In the genomic region with DNA sequence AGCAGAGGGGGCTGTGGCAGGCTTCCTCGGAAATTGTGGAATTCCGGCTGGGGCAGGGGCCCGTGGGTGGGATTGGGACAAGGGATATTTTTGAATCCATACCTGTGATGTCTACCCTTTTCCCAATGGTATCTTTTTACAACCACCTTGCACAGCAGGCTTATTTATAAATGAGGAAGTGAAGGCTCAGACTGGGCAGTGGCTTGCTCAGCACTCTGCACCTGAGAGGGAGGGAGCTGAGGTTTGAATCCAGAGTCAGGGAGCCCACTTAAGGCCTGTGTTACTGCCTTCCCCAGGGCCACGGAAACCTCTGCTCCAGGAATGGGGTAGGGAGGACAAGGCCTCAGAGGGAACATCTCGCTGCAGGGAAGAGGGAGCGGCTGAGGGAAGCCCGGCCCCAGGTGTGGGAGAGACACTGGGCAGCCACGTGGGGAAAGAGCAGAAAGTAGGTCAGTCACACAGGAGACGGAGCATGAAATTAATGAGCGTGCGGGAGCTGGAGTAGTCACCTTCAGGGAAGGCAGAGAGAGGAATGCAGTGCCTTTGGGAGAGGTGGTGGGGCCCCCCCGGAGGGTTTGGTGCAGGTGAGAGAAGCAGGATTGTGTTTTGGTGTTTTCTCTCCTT, we compare ENCODE assay signal across 15 cellular contexts. TPM values are rescaled to one million over a fixed set of nuclear protein-coding genes. Genes with fewer than 3 reads are reported as not detected.
A peak's percentile ranks its signal among the peaks of the same experiment; 100 is the strongest.
DNase-seq lines count a peak whose midpoint lies in the region; ATAC-seq and TF ChIP-seq lines count a peak whose summit lies in the region.
"Had no signal": no experiment of that assay in that cellular context is flagged by ENCODE, and none has a peak within 500 bp of the region (broad histone marks: within the 10 kb centered on the region; RNA-seq: fewer than 3 reads in every experiment).

No MANE protein-coding gene starts in this region.

- TF ChIP-seq RAD21 in SK-N-SH (IDR thresholded peaks at IDR 0.05; ENCODE audit: low read length): no peak

- no peaks in the 10 kb centered on the region for H4K20me1 ChIP-seq in SK-N-SH (ENCODE audit: insufficient read depth)

- peak overlapping the region; percentile 20 for H3K27ac Mint-ChIP-seq in dendritic cell treated with granulocyte-macrophage colony-stimulating factor and Interleukin-4, amounts not matched to agents 40 ng/mL and 50 ng/mL, for 4 days
- H3K27ac Mint-ChIP-seq in effector memory CD8-positive, alpha-beta T cell: no peak overlapping the region
- H3K27ac Mint-ChIP-seq: activated B cell treated with CpG ODN at 0.5 μM for 24 hours; progenitor cell of endocrine pancreas; stimulated activated naive B cell treated with anti-CD40 and anti-IgM and Interleukin-4, amounts not matched to agents 10 μg/mL and 1 μg/mL and 100 μg/mL, for 72 hours had no signal

- H3K27ac ChIP-seq in parathyroid adenoma: no peak overlapping the region
- H3K27ac ChIP-seq in SK-N-SH (ENCODE audit: low read depth in 2 of 2, low read length in 1 of 2): no peak overlapping the region
- H3K27ac ChIP-seq in mesenchymal stem cell (ENCODE audit: low read length, poor library complexity, severe bottlenecking): no peak overlapping the region
- H3K27ac ChIP-seq: 22Rv1, colonic mucosa, upper lobe of left lung had no signal

- no peaks in the 10 kb centered on the region for H3K9me2 ChIP-seq in SK-N-SH

- H3K4me1 Mint-ChIP-seq in dendritic cell treated with granulocyte-macrophage colony-stimulating factor and Interleukin-4, amounts not matched to agents 40 ng/mL and 50 ng/mL, for 4 days (ENCODE audit: low read depth): peaks cover 69% of the 10 kb centered on the region
- no peaks in the 10 kb centered on the region for H3K4me1 Mint-ChIP-seq in effector memory CD8-positive, alpha-beta T cell (ENCODE audit: low read depth in 2 of 2)
- H3K4me1 Mint-ChIP-seq: activated B cell treated with CpG ODN at 0.5 μM for 24 hours had no signal

- H4K8ac ChIP-seq in mesenchymal stem cell (ENCODE audit: low read length): no peak overlapping the region

- H2BK120ac ChIP-seq in mesenchymal stem cell (ENCODE audit: low read depth, low read length): no peak overlapping the region

- H3K9ac ChIP-seq in parathyroid adenoma (no peak overlapping the region), SK-N-SH (no peak overlapping the region), mesenchymal stem cell (ENCODE audit: low read length) (no peak overlapping the region)

- ATAC-seq in effector memory CD8-positive, alpha-beta T cell (replicated peaks): no peak
- ATAC-seq: stimulated activated naive B cell treated with anti-CD40 and anti-IgM and Interleukin-4, amounts not matched to agents 10 μg/mL and 1 μg/mL and 100 μg/mL, for 72 hours had no signal

- no peaks in the 10 kb centered on the region for H3K79me2 ChIP-seq in parathyroid adenoma
- no peaks in the 10 kb centered on the region for H3K79me2 ChIP-seq in SK-N-SH (ENCODE audit: insufficient read depth)

- peak; percentile 43 for DNase-seq in DMS79 treated with DMSO at 0.1 percent for 48 hours (lab: John Stamatoyannopoulos, UW)
- no peak for DNase-seq in DMS79 (lab: John Stamatoyannopoulos, UW)
- peak; percentile 58 for DNase-seq in NOMO-1 treated with DMSO at 0.1 percent for 48 hours (lab: John Stamatoyannopoulos, UW; ENCODE audit: unreplicated experiment)
- no peak for DNase-seq in SK-N-SH
- DNase-seq in mesenchymal stem cell: no peak
- no peak for DNase-seq in effector memory CD8-positive, alpha-beta T cell
- DNase-seq: activated B cell treated with CpG ODN at 0.5 μM for 24 hours; aorta; colonic mucosa; stimulated activated naive B cell treated with anti-CD40 and anti-IgM and Interleukin-4, amounts not matched to agents 10 μg/mL and 1 μg/mL and 100 μg/mL, for 72 hours; upper lobe of left lung had no signal

- intact Hi-C loops in dendritic cell treated with granulocyte-macrophage colony-stimulating factor and Interleukin-4, amounts not matched to agents 40 ng/mL and 50 ng/mL, for 4 days (cut with micrococcal nuclease): no loop called here

- peak overlapping the region; percentile 47 for H3K4me2 ChIP-seq in parathyroid adenoma (ENCODE audit: low read length)
- H3K4me2 ChIP-seq in SK-N-SH: no peak overlapping the region
- no peak overlapping the region for H3K4me2 ChIP-seq in mesenchymal stem cell (ENCODE audit: low read length, poor library complexity, severe bottlenecking)

- H2BK5ac ChIP-seq in mesenchymal stem cell (ENCODE audit: low read depth, low read length, poor library complexity, severe bottlenecking): no peak overlapping the region

- H2BK12ac ChIP-seq in mesenchymal stem cell (ENCODE audit: low read length in 2 of 2): no peak overlapping the region

- no peak overlapping the region for H2AK5ac ChIP-seq in mesenchymal stem cell (ENCODE audit: low read length, severe bottlenecking)

- CTCF ChIA-PET in SK-N-SH (lab: Yijun Ruan, JAX): interaction anchor here (0.9 to 1.6 kb wide), 9 partner anchors 11 to 156 kb away, joined by 3 to 7 read pairs (median 5); no protein-coding TSS in a partner anchor

- no peaks in the 10 kb centered on the region for H3F3A ChIP-seq in SK-N-SH (replicated peaks; ENCODE audit: insufficient read depth)

- no peak overlapping the region for H3K18ac ChIP-seq in mesenchymal stem cell (ENCODE audit: low read depth in 1 of 2, low read length in 2 of 2)

- no peaks in the 10 kb centered on the region for H3K27me3 ChIP-seq in parathyroid adenoma (ENCODE audit: control insufficient read depth, insufficient read depth, low read length)
- H3K27me3 ChIP-seq in SK-N-SH (ENCODE audit: insufficient read depth): no peaks in the 10 kb centered on the region; the same call in 1 of the 2 replicates
- peaks cover 34 to 66% of the 10 kb centered on the region in 2 experiments for H3K27me3 ChIP-seq in mesenchymal stem cell (ENCODE audit: control insufficient read depth in 1 of 2, insufficient read depth in 1 of 2, low read length in 2 of 2)
- H3K27me3 ChIP-seq: colonic mucosa, upper lobe of left lung had no signal

- H3K4me3 ChIP-seq in parathyroid adenoma (ENCODE audit: low read depth, low read length): no peak overlapping the region
- H3K4me3 ChIP-seq in SK-N-SH (ENCODE audit: low read depth in 2 of 2, low read length in 1 of 2): no peak overlapping the region
- no peak overlapping the region for H3K4me3 ChIP-seq in mesenchymal stem cell (ENCODE audit: insufficient read depth in 1 of 2, low read depth in 1 of 2, low read length in 2 of 2)
- H3K4me3 ChIP-seq: colonic mucosa, upper lobe of left lung had no signal

- no peak overlapping the region for H4K91ac ChIP-seq in mesenchymal stem cell (ENCODE audit: low read length)

- no peaks in the 10 kb centered on the region for H3K4me1 ChIP-seq in parathyroid adenoma
- H3K4me1 ChIP-seq in SK-N-SH (ENCODE audit: control insufficient read depth in 1 of 2, insufficient read depth in 2 of 2, low read depth in 1 of 2, low read length in 1 of 2): peaks cover 0 to 10% of the 10 kb centered on the region in 2 experiments; a peak in 1 of 4 replicates
- peaks cover 2% of the 10 kb centered on the region for H3K4me1 ChIP-seq in mesenchymal stem cell (ENCODE audit: control insufficient read depth, insufficient read depth, low read depth, low read length)
- H3K4me1 ChIP-seq: colonic mucosa had no signal

- no peaks in the 10 kb centered on the region for H3K9me3 Mint-ChIP-seq in dendritic cell treated with granulocyte-macrophage colony-stimulating factor and Interleukin-4, amounts not matched to agents 40 ng/mL and 50 ng/mL, for 4 days
- no peaks in the 10 kb centered on the region for H3K9me3 Mint-ChIP-seq in effector memory CD8-positive, alpha-beta T cell
- H3K9me3 Mint-ChIP-seq: activated B cell treated with CpG ODN at 0.5 μM for 24 hours; stimulated activated naive B cell treated with anti-CD40 and anti-IgM and Interleukin-4, amounts not matched to agents 10 μg/mL and 1 μg/mL and 100 μg/mL, for 72 hours had no signal

- H3K4me3 Mint-ChIP-seq in dendritic cell treated with granulocyte-macrophage colony-stimulating factor and Interleukin-4, amounts not matched to agents 40 ng/mL and 50 ng/mL, for 4 days: no peak overlapping the region
- no peak overlapping the region for H3K4me3 Mint-ChIP-seq in effector memory CD8-positive, alpha-beta T cell
- H3K4me3 Mint-ChIP-seq: activated B cell treated with CpG ODN at 0.5 μM for 24 hours; stimulated activated naive B cell treated with anti-CD40 and anti-IgM and Interleukin-4, amounts not matched to agents 10 μg/mL and 1 μg/mL and 100 μg/mL, for 72 hours had no signal

- 75% methylated on average over 11 of the region's 12 CpGs for WGBS in SK-N-SH (ENCODE audit: low lambda C conversion rate)
- WGBS in mesenchymal stem cell: 84% methylated on average over 9 of the region's 12 CpGs

- H3K14ac ChIP-seq in mesenchymal stem cell (ENCODE audit: low read length in 2 of 2): no peak overlapping the region

- H3K36me3 Mint-ChIP-seq in dendritic cell treated with granulocyte-macrophage colony-stimulating factor and Interleukin-4, amounts not matched to agents 40 ng/mL and 50 ng/mL, for 4 days (ENCODE audit: low read depth): no peaks in the 10 kb centered on the region
- H3K36me3 Mint-ChIP-seq in effector memory CD8-positive, alpha-beta T cell (ENCODE audit: insufficient read depth): no peaks in the 10 kb centered on the region
- H3K36me3 Mint-ChIP-seq: stimulated activated naive B cell treated with anti-CD40 and anti-IgM and Interleukin-4, amounts not matched to agents 10 μg/mL and 1 μg/mL and 100 μg/mL, for 72 hours had no signal

- no peaks in the 10 kb centered on the region for H3K36me3 ChIP-seq in parathyroid adenoma (ENCODE audit: control insufficient read depth, insufficient read depth, low read length)
- no peaks in the 10 kb centered on the region for H3K36me3 ChIP-seq in SK-N-SH (replicated peaks in 1 of 2; ENCODE audit: control insufficient read depth in 1 of 2, insufficient read depth in 2 of 2, low read length in 1 of 2)
- H3K36me3 ChIP-seq in mesenchymal stem cell (ENCODE audit: control insufficient read depth in 1 of 2, insufficient read depth in 2 of 2, low read depth in 1 of 2, low read length in 2 of 2): no peaks in the 10 kb centered on the region
- H3K36me3 ChIP-seq: colonic mucosa, upper lobe of left lung had no signal

- no peak overlapping the region for H3K4ac ChIP-seq in mesenchymal stem cell (ENCODE audit: low read depth in 1 of 2, low read length in 2 of 2)

- H2BK15ac ChIP-seq in mesenchymal stem cell (ENCODE audit: low read depth, poor library complexity, severe bottlenecking): no peak overlapping the region

- no peak for TF ChIP-seq EP300 in SK-N-SH (IDR thresholded peaks at IDR 0.05; ENCODE audit: borderline replicate concordance in 1 of 2, low read depth in 1 of 2, low read length in 1 of 2)

- H3K27me3 Mint-ChIP-seq in dendritic cell treated with granulocyte-macrophage colony-stimulating factor and Interleukin-4, amounts not matched to agents 40 ng/mL and 50 ng/mL, for 4 days: peaks cover 9% of the 10 kb centered on the region
- peaks cover 39 to 50% of the 10 kb centered on the region in 2 donors for H3K27me3 Mint-ChIP-seq in effector memory CD8-positive, alpha-beta T cell

- TF ChIP-seq CTCF in parathyroid adenoma (IDR thresholded peaks at IDR 0.05) (no peak), SK-N-SH (IDR thresholded peaks at IDR 0.05) (no peak)

- H2AFZ ChIP-seq in parathyroid adenoma (no peak overlapping the region), SK-N-SH (ENCODE audit: low read depth) (no peak overlapping the region), mesenchymal stem cell (ENCODE audit: low read depth, low read length) (no peak overlapping the region)

- POLR2A ChIA-PET in SK-N-SH (lab: Yijun Ruan, JAX): no interaction called here

- no peaks in the 10 kb centered on the region for H3K79me1 ChIP-seq in mesenchymal stem cell (replicated peaks; ENCODE audit: low read length, poor library complexity, severe bottlenecking)

- H3K23ac ChIP-seq in mesenchymal stem cell (ENCODE audit: low read length in 2 of 2): no peak overlapping the region

- H3K9me3 ChIP-seq in parathyroid adenoma (ENCODE audit: control insufficient read depth, low read length) (no peaks in the 10 kb centered on the region), SK-N-SH (no peaks in the 10 kb centered on the region), mesenchymal stem cell (ENCODE audit: control insufficient read depth, low read length) (no peaks in the 10 kb centered on the region)
- H3K9me3 ChIP-seq: colonic mucosa, upper lobe of left lung had no signal

RNA-seq across cellular contexts. Expression of gene SCMH1, which starts 35.4 kb away (rescaled TPM):
- 38.5 and 41.7 TPM in 2 replicates for polyA plus RNA-seq in SK-N-SH (2012; rRNA removed)
- polyA plus RNA-seq in SK-N-SH (2012; cell fraction: cytosol; rRNA removed): 25.7 and 30.3 TPM in 2 replicates
- 85.8 and 122 TPM in 2 replicates for polyA plus RNA-seq in SK-N-SH (2012; cell fraction: nucleus; rRNA removed)
- 34.4 TPM for polyA plus RNA-seq in mesenchymal stem cell (2013, experiment 1 of 2)
- polyA plus RNA-seq in mesenchymal stem cell (2013, experiment 2 of 2): 33.1 TPM

Comparison
In these comparisons a context has a peak if more than half of its experiments do, and no peak if none do; other contexts are left out.
1. DNase-seq: peak in DMS79 treated with DMSO at 0.1 percent for 48 hours (single experiment) and NOMO-1 treated with DMSO at 0.1 percent for 48 hours (single experiment); none in DMS79 (single experiment), SK-N-SH (single experiment), mesenchymal stem cell (single experiment) and effector memory CD8-positive, alpha-beta T cell (0 of 3).